In genomic region chr11:34155057-34155758, GRCh38 we compare ENCODE assay signal across 19 cellular contexts. TPM values are rescaled to one million over a fixed set of nuclear protein-coding genes. Genes with fewer than 3 reads are reported as not detected.
DNase-seq lines count a peak whose midpoint lies in the region; ATAC-seq and TF ChIP-seq lines count a peak whose summit lies in the region.
"Had no signal": no experiment of that assay in that cellular context is flagged by ENCODE, and none has a peak within 500 bp of the region (broad histone marks: within the 10 kb centered on the region; RNA-seq: fewer than 3 reads in every experiment).

No MANE protein-coding gene starts in this region.

- H3K9me2 ChIP-seq in MM.1S (replicated peaks; ENCODE audit: insufficient read depth, low read length), result no peaks in the 10 kb centered on the region

- peak; percentile 51 for DNase-seq in G401 (ENCODE audit: low spot score)
- DNase-seq in activated B cell treated with CpG ODN at 0.5 μM for 24 hours, result no peak
- peak; percentile 45 for DNase-seq in lower lobe of right lung
- DNase-seq in MM.1S, result no peak
- no peak for DNase-seq in CD4-positive, alpha-beta memory T cell
- DNase-seq in CD14-positive monocyte (ENCODE audit: low spot score), result no peak
- DNase-seq: activated CD4-positive, alpha-beta T cell treated with anti-CD3 and anti-CD28 coated beads, Interleukin-2, amount 50 U/mL, for 48 hours; activated T-cell treated with anti-CD3 and anti-CD28 coated beads, Interleukin-2, amount 50 U/mL, for 24 hours; Calu3; effector CD8-positive, alpha-beta T cell; GOT3; left cardiac atrium; NCI-H187 treated with DMSO at 0.1 percent for 48 hours; NCI-H510A; stimulated activated naive CD4-positive, alpha-beta T cell treated with Interleukin-2 at 50 U/mL for 16 hours had no signal

- H3K4me1 ChIP-seq in lower lobe of right lung (peaks cover 17% of the 10 kb centered on the region), stomach smooth muscle (ENCODE audit: control insufficient read depth, insufficient read depth, low read length) (peaks cover 35% of the 10 kb centered on the region), MM.1S (ENCODE audit: low read length) (no peaks in the 10 kb centered on the region)
- no peaks in the 10 kb centered on the region for H3K4me1 ChIP-seq in CD4-positive, alpha-beta memory T cell (ENCODE audit: insufficient read depth, low read length)
- H3K4me1 ChIP-seq: parathyroid adenoma had no signal

- intact Hi-C loops in activated B cell treated with CpG ODN at 0.5 μM for 24 hours (cut with micrococcal nuclease), result no loop called here
- intact Hi-C loops in lower lobe of right lung (cut with DNase I), result no loop called here
- intact Hi-C loops in CD4-positive, alpha-beta memory T cell (cut with micrococcal nuclease), result no loop called here
- intact Hi-C loops in CD14-positive monocyte (cut with micrococcal nuclease), result no loop called here

- H3K4me1 Mint-ChIP-seq in activated B cell treated with CpG ODN at 0.5 μM for 24 hours (peaks cover 29% of the 10 kb centered on the region), CD14-positive monocyte (peaks cover 30% of the 10 kb centered on the region)
- H3K4me1 Mint-ChIP-seq in CD4-positive, alpha-beta memory T cell, result peaks cover 0 to 11% (median 4%) of the 10 kb centered on the region in 4 donors
- H3K4me1 Mint-ChIP-seq: activated naive CD4-positive, alpha-beta T cell treated with anti-CD3 and anti-CD28 coated beads, Interleukin-2, amount 50 U/mL, for 24 hours had no signal

- H3F3A ChIP-seq in MM.1S (ENCODE audit: insufficient read depth, low read length), result no peaks in the 10 kb centered on the region

- in situ Hi-C loops in G401 (cut with HindIII; ENCODE audit: low sequenced_read_pairs), result no loop called here

- no peak overlapping the region for H3K4me3 ChIP-seq in lower lobe of right lung
- peak overlapping the region; percentile 9 to 44 for H3K4me3 ChIP-seq in stomach smooth muscle (ENCODE audit: low read length in 2 of 2)
- no peak overlapping the region for H3K4me3 ChIP-seq in MM.1S (ENCODE audit: low read length)
- no peak overlapping the region for H3K4me3 ChIP-seq in CD4-positive, alpha-beta memory T cell (ENCODE audit: low read length in 2 of 2)

- no peaks in the 10 kb centered on the region for H3K79me2 ChIP-seq in MM.1S (ENCODE audit: low read length)
- H3K79me2 ChIP-seq: parathyroid adenoma had no signal

- H3K36me3 ChIP-seq in lower lobe of right lung (peaks cover 6% of the 10 kb centered on the region), stomach smooth muscle (ENCODE audit: control insufficient read depth in 2 of 2, insufficient read depth in 2 of 2, low read length in 2 of 2) (peaks cover 4 to 24% of the 10 kb centered on the region in 2 donors), MM.1S (replicated peaks; ENCODE audit: insufficient read depth, low read length) (no peaks in the 10 kb centered on the region)
- H3K36me3 ChIP-seq in CD4-positive, alpha-beta memory T cell (ENCODE audit: insufficient read depth, low read length), result no peaks in the 10 kb centered on the region

- no peaks in the 10 kb centered on the region for H3K27me3 Mint-ChIP-seq in activated B cell treated with CpG ODN at 0.5 μM for 24 hours
- no peaks in the 10 kb centered on the region for H3K27me3 Mint-ChIP-seq in CD4-positive, alpha-beta memory T cell
- peaks cover 0 to 2% (median 0%) of the 10 kb centered on the region in 3 donors for H3K27me3 Mint-ChIP-seq in CD14-positive monocyte (ENCODE audit: low read depth in 3 of 3)
- H3K27me3 Mint-ChIP-seq: activated naive CD4-positive, alpha-beta T cell treated with anti-CD3 and anti-CD28 coated beads, Interleukin-2, amount 50 U/mL, for 24 hours; activated T-cell treated with anti-CD3 and anti-CD28 coated beads, Interleukin-2, amount 50 U/mL, for 24 hours had no signal

- POLR2A ChIA-PET in activated B cell treated with CpG ODN at 0.5 μM for 24 hours (lab: Charles Lee), result interaction anchor here (1.3 kb wide), 1 partner anchor 10 kb away, joined by 3 read pairs; no protein-coding TSS in a partner anchor
- POLR2A ChIA-PET in CD4-positive, alpha-beta memory T cell (lab: Charles Lee; ENCODE audit: partially characterized antibody), result no interaction called here

- ATAC-seq in activated B cell treated with CpG ODN at 0.5 μM for 24 hours (ENCODE audit: low read depth) (no peak), lower lobe of right lung (peak; percentile 29 to 58), HG03039 (IDR thresholded peaks at IDR 0.05; ENCODE audit: unreplicated experiment) (no peak)

- TF ChIP-seq CTCF in activated B cell treated with CpG ODN at 0.5 μM for 24 hours (IDR thresholded peaks at IDR 0.05) (no peak), lower lobe of right lung (IDR thresholded peaks at IDR 0.05) (no peak), MM.1S (IDR thresholded peaks at IDR 0.05; ENCODE audit: low read length) (no peak), CD14-positive monocyte (IDR thresholded peaks at IDR 0.05) (no peak)

- no peak overlapping the region for H3K4me2 ChIP-seq in MM.1S (ENCODE audit: low read depth, low read length)

- H3K9ac ChIP-seq in stomach smooth muscle (ENCODE audit: low read length in 2 of 2), result peak overlapping the region; percentile 12 to 68
- no peak overlapping the region for H3K9ac ChIP-seq in MM.1S (ENCODE audit: low read length)
- H3K9ac ChIP-seq: parathyroid adenoma had no signal

- no peaks in the 10 kb centered on the region for H3K9me3 Mint-ChIP-seq in activated B cell treated with CpG ODN at 0.5 μM for 24 hours
- H3K9me3 Mint-ChIP-seq in CD4-positive, alpha-beta memory T cell, result no peaks in the 10 kb centered on the region
- H3K9me3 Mint-ChIP-seq in CD14-positive monocyte, result no peaks in the 10 kb centered on the region
- H3K9me3 Mint-ChIP-seq: activated naive CD4-positive, alpha-beta T cell treated with anti-CD3 and anti-CD28 coated beads, Interleukin-2, amount 50 U/mL, for 24 hours; activated T-cell treated with anti-CD3 and anti-CD28 coated beads, Interleukin-2, amount 50 U/mL, for 24 hours had no signal

- H4K20me1 ChIP-seq in MM.1S (ENCODE audit: insufficient read depth, low read length), result no peaks in the 10 kb centered on the region

- peak overlapping the region; percentile 30 for H3K27ac Mint-ChIP-seq in activated B cell treated with CpG ODN at 0.5 μM for 24 hours
- H3K27ac Mint-ChIP-seq in CD4-positive, alpha-beta memory T cell, result peak overlapping the region in 2 of 7 donors; percentile 36 to 73
- no peak overlapping the region for H3K27ac Mint-ChIP-seq in CD14-positive monocyte
- H3K27ac Mint-ChIP-seq: activated naive CD4-positive, alpha-beta T cell treated with anti-CD3 and anti-CD28 coated beads, Interleukin-2, amount 50 U/mL, for 24 hours had no signal

- H3K27me3 ChIP-seq in lower lobe of right lung (ENCODE audit: low read depth), result no peaks in the 10 kb centered on the region
- no peaks in the 10 kb centered on the region for H3K27me3 ChIP-seq in stomach smooth muscle (ENCODE audit: control insufficient read depth in 1 of 2, insufficient read depth in 2 of 2, low read length in 2 of 2)
- H3K27me3 ChIP-seq in MM.1S (replicated peaks; ENCODE audit: insufficient read depth, low read length), result no peaks in the 10 kb centered on the region
- H3K27me3 ChIP-seq in CD4-positive, alpha-beta memory T cell (ENCODE audit: insufficient read depth, low read length), result no peaks in the 10 kb centered on the region

- peaks cover 75% of the 10 kb centered on the region for H3K36me3 Mint-ChIP-seq in activated B cell treated with CpG ODN at 0.5 μM for 24 hours (ENCODE audit: low read depth)
- H3K36me3 Mint-ChIP-seq in CD4-positive, alpha-beta memory T cell, result peaks cover 0 to 6% of the 10 kb centered on the region in 2 donors
- peaks cover 27 to 30% of the 10 kb centered on the region in 2 donors for H3K36me3 Mint-ChIP-seq in CD14-positive monocyte
- H3K36me3 Mint-ChIP-seq: activated naive CD4-positive, alpha-beta T cell treated with anti-CD3 and anti-CD28 coated beads, Interleukin-2, amount 50 U/mL, for 24 hours had no signal

- CTCF ChIA-PET in activated B cell treated with CpG ODN at 0.5 μM for 24 hours (lab: Charles Lee), result no interaction called here
- CTCF ChIA-PET in CD4-positive, alpha-beta memory T cell (lab: Charles Lee; ENCODE audit: partially characterized antibody), result no interaction called here

- no peak overlapping the region for H3K27ac ChIP-seq in lower lobe of right lung
- peak overlapping the region; percentile 82 for H3K27ac ChIP-seq in stomach smooth muscle (ENCODE audit: low read length)
- H3K27ac ChIP-seq in MM.1S (ENCODE audit: low read length), result no peak overlapping the region
- no peak overlapping the region for H3K27ac ChIP-seq in CD4-positive, alpha-beta memory T cell (ENCODE audit: low read depth, low read length)
- H3K27ac ChIP-seq: parathyroid adenoma had no signal

- no peaks in the 10 kb centered on the region for H3K9me3 ChIP-seq in lower lobe of right lung
- no peaks in the 10 kb centered on the region for H3K9me3 ChIP-seq in stomach smooth muscle (ENCODE audit: control insufficient read depth in 2 of 2, low read length in 2 of 2)
- H3K9me3 ChIP-seq in MM.1S (replicated peaks; ENCODE audit: insufficient read depth, low read length), result no peaks in the 10 kb centered on the region
- no peaks in the 10 kb centered on the region for H3K9me3 ChIP-seq in CD4-positive, alpha-beta memory T cell (ENCODE audit: control insufficient read depth in 1 of 2, low read length in 2 of 2)

- H3K4me3 Mint-ChIP-seq in activated B cell treated with CpG ODN at 0.5 μM for 24 hours (no peak overlapping the region), CD14-positive monocyte (no peak overlapping the region)
- H3K4me3 Mint-ChIP-seq in CD4-positive, alpha-beta memory T cell, result no peak overlapping the region
- H3K4me3 Mint-ChIP-seq: activated naive CD4-positive, alpha-beta T cell treated with anti-CD3 and anti-CD28 coated beads, Interleukin-2, amount 50 U/mL, for 24 hours; activated T-cell treated with anti-CD3 and anti-CD28 coated beads, Interleukin-2, amount 50 U/mL, for 24 hours had no signal

- H2AFZ ChIP-seq in MM.1S (ENCODE audit: low read length), result no peak overlapping the region
- H2AFZ ChIP-seq: parathyroid adenoma had no signal

RNA-seq across cellular contexts. Expression of gene NAT10, which starts 49.8 kb away (rescaled TPM):
- total RNA-seq in G401 (2014; rRNA removed; shearing (Covaris generic)), result 83.1 and 87.9 TPM in 2 replicates
- total RNA-seq in activated B cell treated with CpG ODN at 0.5 μM for 24 hours (107 and 120 TPM in 2 replicates), lower lobe of right lung (37.3 TPM)
- 10 to 100 TPM; 73.6 to 81.5 TPM for total RNA-seq in CD4-positive, alpha-beta memory T cell
- 10 to 100 TPM; 28.0 to 49.3 TPM for polyA plus RNA-seq in CD4-positive, alpha-beta memory T cell
- 10 to 100 TPM; 10.1 to 13.3 TPM for polyA plus RNA-seq in CD14-positive monocyte

Comparison
In these comparisons a context has a peak if more than half of its experiments do, and no peak if none do; other contexts are left out.
1. DNase-seq: peak in G401 (single experiment) and lower lobe of right lung (single experiment); none in activated B cell treated with CpG ODN at 0.5 μM for 24 hours (single experiment), MM.1S (single experiment), CD4-positive, alpha-beta memory T cell (0 of 5) and CD14-positive monocyte (single experiment).
2. ATAC-seq: peak in lower lobe of right lung (2 of 2); none in activated B cell treated with CpG ODN at 0.5 μM for 24 hours (single experiment) and HG03039 (single experiment).
3. H3K4me3 ChIP-seq: peak in stomach smooth muscle (2 of 2); none in lower lobe of right lung (single experiment), MM.1S (single experiment) and CD4-positive, alpha-beta memory T cell (0 of 2).